In the genomic region with DNA sequence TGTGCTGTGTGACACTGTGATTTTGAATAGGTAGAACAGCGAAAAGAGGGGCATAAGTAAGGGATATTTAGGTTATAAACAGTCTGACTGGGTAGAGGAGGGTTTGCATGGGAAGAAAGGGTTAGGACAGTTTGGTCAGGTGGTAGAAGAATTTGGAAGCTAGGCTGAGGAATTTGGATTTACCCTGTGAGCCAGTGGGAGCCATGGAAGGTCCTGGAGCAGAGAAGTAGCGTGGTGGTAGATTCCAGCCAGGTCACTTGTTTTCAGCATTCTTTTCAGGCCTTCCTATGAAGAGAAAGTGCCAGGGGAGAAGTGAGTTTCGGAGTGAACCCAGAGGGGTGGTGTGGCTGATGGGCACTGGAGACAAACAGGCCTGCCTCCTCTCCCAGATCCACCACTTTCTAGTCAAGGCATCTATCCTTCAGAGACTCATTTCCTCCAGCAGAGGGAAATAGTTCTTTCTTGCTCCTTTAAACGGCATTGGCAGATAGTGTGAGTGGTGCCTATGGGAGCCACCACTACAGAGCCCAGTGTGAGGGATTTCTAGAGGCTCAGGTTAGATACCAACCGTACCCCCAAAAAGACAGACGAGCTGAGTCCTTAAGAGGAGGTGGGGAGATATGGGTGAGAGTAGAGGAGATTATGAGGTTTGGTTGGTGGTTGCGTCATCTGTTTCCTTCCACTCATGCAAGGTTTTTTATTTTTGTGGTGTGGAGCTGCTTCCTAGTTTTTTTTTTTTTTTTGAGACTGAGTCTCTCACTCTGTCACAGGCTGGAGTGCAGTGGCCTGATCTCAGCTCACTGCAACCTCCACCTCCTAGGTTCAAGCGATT, we compare ENCODE assay signal across 8 cellular contexts. TPM values are rescaled to one million over a fixed set of nuclear protein-coding genes. Genes with fewer than 3 reads are reported as not detected.
A peak's percentile ranks its signal among the peaks of the same experiment; 100 is the strongest.
DNase-seq lines count a peak whose midpoint lies in the region; ATAC-seq and TF ChIP-seq lines count a peak whose summit lies in the region.

No MANE protein-coding gene starts in this region.

- ATAC-seq in Right ventricle myocardium superior (ENCODE audit: poor library complexity) (peak; percentile 16), upper lobe of right lung (peak; percentile 47), GM19397 (IDR thresholded peaks at IDR 0.05; ENCODE audit: unreplicated experiment) (no peak), HG03469 (IDR thresholded peaks at IDR 0.05; ENCODE audit: unreplicated experiment) (no peak), HG02852 (IDR thresholded peaks at IDR 0.05; ENCODE audit: unreplicated experiment) (no peak)

- peak overlapping the region; percentile 64 for H3K9ac ChIP-seq in SU-DHL-6 (ENCODE audit: low read length)

- H3F3A ChIP-seq in SU-DHL-6 (ENCODE audit: insufficient read depth): peaks cover 80% of the 10 kb centered on the region

- no peaks in the 10 kb centered on the region for H3K9me2 ChIP-seq in SU-DHL-6 (replicated peaks; ENCODE audit: insufficient read depth, low read length)

- TF ChIP-seq CTCF in SU-DHL-6 (IDR thresholded peaks at IDR 0.05; ENCODE audit: insufficient read depth, low read length, poor library complexity, severe bottlenecking) (no peak), fibroblast of pulmonary artery (IDR thresholded peaks at IDR 0.05; ENCODE audit: low read length, missing control alignments) (peak; percentile 31), upper lobe of right lung (IDR thresholded peaks at IDR 0.05) (no peak)

- H2AFZ ChIP-seq in SU-DHL-6 (ENCODE audit: low read depth, low read length, severe bottlenecking): no peak overlapping the region

- H3K79me2 ChIP-seq in SU-DHL-6 (ENCODE audit: insufficient read depth, low read length): peaks cover 78% of the 10 kb centered on the region

- H3K27me3 ChIP-seq in SU-DHL-6 (ENCODE audit: low read length) (no peaks in the 10 kb centered on the region), upper lobe of right lung (no peaks in the 10 kb centered on the region)

- no peaks in the 10 kb centered on the region for H3K36me3 ChIP-seq in SU-DHL-6 (ENCODE audit: low read length)
- no peaks in the 10 kb centered on the region for H3K36me3 ChIP-seq in upper lobe of right lung

- H4K20me1 ChIP-seq in SU-DHL-6 (ENCODE audit: low read depth, low read length): no peaks in the 10 kb centered on the region

- peak overlapping the region; percentile 98 for H3K27ac ChIP-seq in SU-DHL-6 (ENCODE audit: low read depth, low read length)
- H3K27ac ChIP-seq in upper lobe of right lung: no peak overlapping the region

- peak overlapping the region; percentile 19 for H3K4me3 ChIP-seq in SU-DHL-6 (ENCODE audit: insufficient read depth, low read length, poor library complexity, severe bottlenecking)
- no peak overlapping the region for H3K4me3 ChIP-seq in fibroblast of pulmonary artery (replicated peaks; ENCODE audit: low read depth, low read length)
- no peak overlapping the region for H3K4me3 ChIP-seq in upper lobe of right lung

- intact Hi-C loops in Right ventricle myocardium superior (cut with DNase I): no loop called here
- intact Hi-C loops in cardiac septum (cut with DNase I): no loop called here
- intact Hi-C loops in upper lobe of right lung (cut with DNase I): no loop called here

- H3K9me3 ChIP-seq in SU-DHL-6 (ENCODE audit: insufficient read depth, low read length): no peaks in the 10 kb centered on the region
- H3K9me3 ChIP-seq in upper lobe of right lung: no peaks in the 10 kb centered on the region

- H3K4me2 ChIP-seq in SU-DHL-6 (ENCODE audit: low read depth, low read length, poor library complexity, severe bottlenecking): peak overlapping the region; percentile 81

- H3K4me1 ChIP-seq in upper lobe of right lung: peaks cover 17% of the 10 kb centered on the region

- DNase-seq in Right ventricle myocardium superior (no peak), cardiac septum (ENCODE audit: low spot score) (no peak), fibroblast of pulmonary artery (ENCODE audit: low read depth) (peak; percentile 57), upper lobe of right lung (no peak)

RNA-seq across cellular contexts. Expression of a gene that starts 21.2 kb away (rescaled TPM):
- 12.0 TPM for total RNA-seq in Right ventricle myocardium superior
- total RNA-seq in cardiac septum: 10.8 TPM
- 29.8 TPM for total RNA-seq in upper lobe of right lung

RNA-seq across cellular contexts. Expression of a gene that starts 47.6 kb away (rescaled TPM):
- total RNA-seq in Right ventricle myocardium superior: 12.0 TPM
- total RNA-seq in cardiac septum: 12.9 TPM
- 6.2 TPM for total RNA-seq in upper lobe of right lung

RNA-seq across cellular contexts. Expression of a gene that starts 47.9 kb away (rescaled TPM):
- total RNA-seq in Right ventricle myocardium superior (22.5 TPM), cardiac septum (17.0 TPM), upper lobe of right lung (13.6 TPM)

Comparison
In these comparisons a context has a peak if more than half of its experiments do, and no peak if none do; other contexts are left out.
1. ATAC-seq: peak in Right ventricle myocardium superior (single experiment) and upper lobe of right lung (single experiment); none in GM19397 (single experiment), HG03469 (single experiment) and HG02852 (single experiment).